1 cellular context compared by ENCODE assay signal in the genomic region with DNA sequence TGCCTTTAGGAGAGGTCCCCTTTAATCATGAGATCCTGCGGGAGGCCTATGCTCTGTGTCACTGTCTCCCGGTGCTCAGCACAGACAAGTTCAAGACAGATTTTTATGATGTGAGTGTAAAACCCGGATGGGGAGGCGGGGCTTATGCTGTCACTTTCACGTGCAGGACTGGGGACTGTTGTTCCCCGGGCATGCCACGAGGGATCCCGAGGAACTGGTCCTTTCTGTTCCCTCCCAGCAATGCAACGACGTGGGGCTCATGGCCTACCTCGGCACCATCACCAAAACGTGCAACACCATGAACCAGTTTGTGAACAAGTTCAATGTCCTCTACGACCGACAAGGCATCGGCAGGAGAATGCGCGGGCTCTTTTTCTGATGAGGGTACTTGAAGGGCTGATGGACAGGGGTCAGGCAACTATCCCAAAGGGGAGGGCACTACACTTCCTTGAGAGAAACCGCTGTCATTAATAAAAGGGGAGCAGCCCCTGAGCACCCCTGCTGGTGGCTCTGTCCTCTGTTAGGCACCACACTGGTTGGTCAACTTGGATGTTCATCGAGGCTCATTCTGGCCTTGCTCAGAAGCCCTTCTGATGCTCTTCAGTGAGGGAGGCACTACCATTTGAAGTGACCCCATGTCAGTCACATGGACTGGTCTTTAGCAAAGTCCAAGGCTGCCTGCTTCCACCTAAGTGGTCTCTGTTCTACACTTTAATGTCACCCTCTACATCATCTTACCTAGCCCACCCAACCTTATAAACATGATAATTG.
TF ChIP-seq lines count a peak whose summit lies in the region.

No MANE protein-coding gene starts in this region.

TF ChIP-seq in K562, 482 proteins besides CTCF, POLR2A, EP300 and RAD21 (continued from another document and continues in another):
- TF ChIP-seq, protein P1, sequence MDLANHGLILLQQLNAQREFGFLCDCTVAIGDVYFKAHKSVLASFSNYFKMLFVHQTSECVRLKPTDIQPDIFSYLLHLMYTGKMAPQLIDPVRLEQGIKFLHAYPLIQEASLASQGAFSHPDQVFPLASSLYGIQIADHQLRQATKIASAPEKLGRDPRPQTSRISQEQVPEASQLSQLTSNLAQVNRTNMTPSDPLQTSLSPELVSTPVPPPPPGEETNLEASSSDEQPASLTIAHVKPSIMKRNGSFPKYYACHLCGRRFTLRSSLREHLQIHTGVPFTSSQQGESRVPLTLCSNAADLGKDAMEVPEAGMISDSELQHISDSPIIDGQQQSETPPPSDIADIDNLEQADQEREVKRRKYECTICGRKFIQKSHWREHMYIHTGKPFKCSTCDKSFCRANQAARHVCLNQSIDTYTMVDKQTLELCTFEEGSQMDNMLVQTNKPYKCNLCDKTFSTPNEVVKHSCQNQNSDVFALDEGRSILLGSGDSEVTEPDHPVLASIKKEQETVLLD (IDR thresholded peaks at IDR 0.05), result no peak
- TF ChIP-seq CREBBP (IDR thresholded peaks at IDR 0.05; ENCODE audit: low read depth, low read length) (no peak), ATF1 (CRISPR knock-in tag; IDR thresholded peaks at IDR 0.05) (no peak), ATF1 (tag; IDR thresholded peaks at IDR 0.05) (no peak; the same call in 1 of the 2 replicates), BMI1 (IDR thresholded peaks at IDR 0.05; ENCODE audit: low read length) (no peak), ESRRA (IDR thresholded peaks at IDR 0.05; ENCODE audit: borderline replicate concordance, low read depth) (0 out of 2 replicates have a peak, but pooled peaks have one; percentile 10), ATF3 (IDR thresholded peaks at IDR 0.05) (no peak), ATF3 (CRISPR knock-in tag; conservative IDR thresholded peaks at IDR 0.05) (no peak), PYGO2 (tag; IDR thresholded peaks at IDR 0.05) (no peak), NCOA2 (IDR thresholded peaks at IDR 0.05; ENCODE audit: partially characterized antibody in 2 of 2) (no peak), DNMT1 (IDR thresholded peaks at IDR 0.05) (no peak), MAFK (IDR thresholded peaks at IDR 0.05; ENCODE audit: low read length) (0 out of 2 replicates have a peak, but pooled peaks have one; percentile 1), RBM15 (IDR thresholded peaks at IDR 0.05; ENCODE audit: insufficient read depth, low read length) (no peak), MCM2 (IDR thresholded peaks at IDR 0.05; ENCODE audit: low read depth) (no peak), ZNF436 (CRISPR knock-in tag; IDR thresholded peaks at IDR 0.05) (no peak), CAMTA2 (CRISPR knock-in tag; conservative IDR thresholded peaks at IDR 0.05) (peak; percentile 92), PKNOX1 (IDR thresholded peaks at IDR 0.05) (0 out of 2 replicates have a peak, but pooled peaks have one; percentile 49), E2F4 (CRISPR knock-in tag; IDR thresholded peaks at IDR 0.05; ENCODE audit: low read depth) (no peak), CHD1 (IDR thresholded peaks at IDR 0.05; ENCODE audit: low read length) (no peak), ZNF175 (CRISPR knock-in tag; IDR thresholded peaks at IDR 0.05; ENCODE audit: low read depth) (no peak), E2F6 (IDR thresholded peaks at IDR 0.05; ENCODE audit: borderline replicate concordance in 1 of 2, extremely low read depth in 1 of 2, insufficient read depth in 1 of 2, insufficient read length in 1 of 2, low read depth in 1 of 2, low read length in 1 of 2, poor library complexity in 1 of 2, severe bottlenecking in 1 of 2) (no peak), SUPT5H (IDR thresholded peaks at IDR 0.05) (peak; percentile 79), RBM22 (IDR thresholded peaks at IDR 0.05; ENCODE audit: low read depth, low read length, poor library complexity, severe bottlenecking) (peak; percentile 48), MYNN (IDR thresholded peaks at IDR 0.05) (peak; percentile 73), MYNN (CRISPR knock-in tag; IDR thresholded peaks at IDR 0.05) (no peak), CHD2 (IDR thresholded peaks at IDR 0.05; ENCODE audit: low read depth, low read length) (peak; percentile 20; the same call in 1 of the 2 replicates), CBFB (CRISPR knock-in tag; IDR thresholded peaks at IDR 0.05) (no peak), KLF13 (tag; IDR thresholded peaks at IDR 0.05; ENCODE audit: borderline replicate concordance, low read depth) (no peak), ZNF551 (CRISPR knock-in tag; IDR thresholded peaks at IDR 0.05) (no peak), HIVEP1 (CRISPR knock-in tag; IDR thresholded peaks at IDR 0.05) (no peak), BCOR (IDR thresholded peaks at IDR 0.05) (no peak), KLF1 (tag; IDR thresholded peaks at IDR 0.05) (no peak), CBX3 (IDR thresholded peaks at IDR 0.05; ENCODE audit: borderline replicate concordance in 1 of 2, low read length in 2 of 2) (peak in 1 of 2 experiments; percentile 53; a peak in 1 of 3 replicates)
- TF ChIP-seq, protein P2, sequence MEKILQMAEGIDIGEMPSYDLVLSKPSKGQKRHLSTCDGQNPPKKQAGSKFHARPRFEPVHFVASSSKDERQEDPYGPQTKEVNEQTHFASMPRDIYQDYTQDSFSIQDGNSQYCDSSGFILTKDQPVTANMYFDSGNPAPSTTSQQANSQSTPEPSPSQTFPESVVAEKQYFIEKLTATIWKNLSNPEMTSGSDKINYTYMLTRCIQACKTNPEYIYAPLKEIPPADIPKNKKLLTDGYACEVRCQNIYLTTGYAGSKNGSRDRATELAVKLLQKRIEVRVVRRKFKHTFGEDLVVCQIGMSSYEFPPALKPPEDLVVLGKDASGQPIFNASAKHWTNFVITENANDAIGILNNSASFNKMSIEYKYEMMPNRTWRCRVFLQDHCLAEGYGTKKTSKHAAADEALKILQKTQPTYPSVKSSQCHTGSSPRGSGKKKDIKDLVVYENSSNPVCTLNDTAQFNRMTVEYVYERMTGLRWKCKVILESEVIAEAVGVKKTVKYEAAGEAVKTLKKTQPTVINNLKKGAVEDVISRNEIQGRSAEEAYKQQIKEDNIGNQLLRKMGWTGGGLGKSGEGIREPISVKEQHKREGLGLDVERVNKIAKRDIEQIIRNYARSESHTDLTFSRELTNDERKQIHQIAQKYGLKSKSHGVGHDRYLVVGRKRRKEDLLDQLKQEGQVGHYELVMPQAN (IDR thresholded peaks at IDR 0.05; ENCODE audit: borderline replicate concordance), result 0 out of 2 replicates have a peak, but pooled peaks have one; percentile 18
- TF ChIP-seq, protein P3, sequence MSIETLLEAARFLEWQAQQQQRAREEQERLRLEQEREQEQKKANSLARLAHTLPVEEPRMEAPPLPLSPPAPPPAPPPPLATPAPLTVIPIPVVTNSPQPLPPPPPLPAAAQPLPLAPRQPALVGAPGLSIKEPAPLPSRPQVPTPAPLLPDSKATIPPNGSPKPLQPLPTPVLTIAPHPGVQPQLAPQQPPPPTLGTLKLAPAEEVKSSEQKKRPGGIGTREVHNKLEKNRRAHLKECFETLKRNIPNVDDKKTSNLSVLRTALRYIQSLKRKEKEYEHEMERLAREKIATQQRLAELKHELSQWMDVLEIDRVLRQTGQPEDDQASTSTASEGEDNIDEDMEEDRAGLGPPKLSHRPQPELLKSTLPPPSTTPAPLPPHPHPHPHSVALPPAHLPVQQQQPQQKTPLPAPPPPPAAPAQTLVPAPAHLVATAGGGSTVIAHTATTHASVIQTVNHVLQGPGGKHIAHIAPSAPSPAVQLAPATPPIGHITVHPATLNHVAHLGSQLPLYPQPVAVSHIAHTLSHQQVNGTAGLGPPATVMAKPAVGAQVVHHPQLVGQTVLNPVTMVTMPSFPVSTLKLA (conservative IDR thresholded peaks at IDR 0.05), result peak; percentile 40 to 60
- TF ChIP-seq, protein P4, sequence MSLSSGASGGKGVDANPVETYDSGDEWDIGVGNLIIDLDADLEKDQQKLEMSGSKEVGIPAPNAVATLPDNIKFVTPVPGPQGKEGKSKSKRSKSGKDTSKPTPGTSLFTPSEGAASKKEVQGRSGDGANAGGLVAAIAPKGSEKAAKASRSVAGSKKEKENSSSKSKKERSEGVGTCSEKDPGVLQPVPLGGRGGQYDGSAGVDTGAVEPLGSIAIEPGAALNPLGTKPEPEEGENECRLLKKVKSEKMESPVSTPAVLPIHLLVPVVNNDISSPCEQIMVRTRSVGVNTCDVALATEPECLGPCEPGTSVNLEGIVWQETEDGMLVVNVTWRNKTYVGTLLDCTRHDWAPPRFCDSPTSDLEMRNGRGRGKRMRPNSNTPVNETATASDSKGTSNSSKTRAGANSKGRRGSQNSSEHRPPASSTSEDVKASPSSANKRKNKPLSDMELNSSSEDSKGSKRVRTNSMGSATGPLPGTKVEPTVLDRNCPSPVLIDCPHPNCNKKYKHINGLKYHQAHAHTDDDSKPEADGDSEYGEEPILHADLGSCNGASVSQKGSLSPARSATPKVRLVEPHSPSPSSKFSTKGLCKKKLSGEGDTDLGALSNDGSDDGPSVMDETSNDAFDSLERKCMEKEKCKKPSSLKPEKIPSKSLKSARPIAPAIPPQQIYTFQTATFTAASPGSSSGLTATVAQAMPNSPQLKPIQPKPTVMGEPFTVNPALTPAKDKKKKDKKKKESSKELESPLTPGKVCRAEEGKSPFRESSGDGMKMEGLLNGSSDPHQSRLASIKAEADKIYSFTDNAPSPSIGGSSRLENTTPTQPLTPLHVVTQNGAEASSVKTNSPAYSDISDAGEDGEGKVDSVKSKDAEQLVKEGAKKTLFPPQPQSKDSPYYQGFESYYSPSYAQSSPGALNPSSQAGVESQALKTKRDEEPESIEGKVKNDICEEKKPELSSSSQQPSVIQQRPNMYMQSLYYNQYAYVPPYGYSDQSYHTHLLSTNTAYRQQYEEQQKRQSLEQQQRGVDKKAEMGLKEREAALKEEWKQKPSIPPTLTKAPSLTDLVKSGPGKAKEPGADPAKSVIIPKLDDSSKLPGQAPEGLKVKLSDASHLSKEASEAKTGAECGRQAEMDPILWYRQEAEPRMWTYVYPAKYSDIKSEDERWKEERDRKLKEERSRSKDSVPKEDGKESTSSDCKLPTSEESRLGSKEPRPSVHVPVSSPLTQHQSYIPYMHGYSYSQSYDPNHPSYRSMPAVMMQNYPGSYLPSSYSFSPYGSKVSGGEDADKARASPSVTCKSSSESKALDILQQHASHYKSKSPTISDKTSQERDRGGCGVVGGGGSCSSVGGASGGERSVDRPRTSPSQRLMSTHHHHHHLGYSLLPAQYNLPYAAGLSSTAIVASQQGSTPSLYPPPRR (CRISPR knock-in tag; IDR thresholded peaks at IDR 0.05; ENCODE audit: borderline replicate concordance), result no peak
- TF ChIP-seq, protein P5, sequence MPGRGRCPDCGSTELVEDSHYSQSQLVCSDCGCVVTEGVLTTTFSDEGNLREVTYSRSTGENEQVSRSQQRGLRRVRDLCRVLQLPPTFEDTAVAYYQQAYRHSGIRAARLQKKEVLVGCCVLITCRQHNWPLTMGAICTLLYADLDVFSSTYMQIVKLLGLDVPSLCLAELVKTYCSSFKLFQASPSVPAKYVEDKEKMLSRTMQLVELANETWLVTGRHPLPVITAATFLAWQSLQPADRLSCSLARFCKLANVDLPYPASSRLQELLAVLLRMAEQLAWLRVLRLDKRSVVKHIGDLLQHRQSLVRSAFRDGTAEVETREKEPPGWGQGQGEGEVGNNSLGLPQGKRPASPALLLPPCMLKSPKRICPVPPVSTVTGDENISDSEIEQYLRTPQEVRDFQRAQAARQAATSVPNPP (IDR thresholded peaks at IDR 0.05; ENCODE audit: borderline replicate concordance, insufficient read depth, insufficient read length), result no peak
